ENCODE assay signal across 9 cellular contexts in genomic region chrX:9340619-9341304, GRCh38.
DNase-seq lines count a peak whose midpoint lies in the region; ATAC-seq, FAIRE-seq and TF ChIP-seq lines count a peak whose summit lies in the region.
"Had no signal": no experiment of that assay in that cellular context is flagged by ENCODE, and none has a peak within 500 bp of the region (broad histone marks: within the 10 kb centered on the region; RNA-seq: fewer than 3 reads in every experiment).

No MANE protein-coding gene starts in this region.

- WGBS in HepG2 (ENCODE audit: low lambda C conversion rate) = 0% methylated on average over 4 of the region's 15 CpGs
- WGBS in suprapubic skin = 26% methylated on average over 15 of the region's 15 CpGs

- in situ Hi-C loops in HepG2 (cut with HindIII; ENCODE audit: extremely low pct_ligation_motif_present, low pct_unique_long_range_greater_than_20kb) = loop anchor here (10.0 kb wide), 1 partner anchor 114 kb away; no protein-coding TSS in a partner anchor

- intact Hi-C loops in HepG2 (cut with micrococcal nuclease; ENCODE audit: unreplicated experiment) = no loop called here

- no peak overlapping the region for H2AFZ ChIP-seq in HepG2 (ENCODE audit: low read length)

- BruUV-seq in HepG2 (replicated peaks; lab: Mats Ljungman, UMichigan) = no TSS peak

- H3K4me2 ChIP-seq in HepG2 (ENCODE audit: low read depth, low read length) = peak overlapping the region; percentile 62

- TF ChIP-seq CTCF in HEK293 (tag by site-specific recombination; IDR thresholded peaks at IDR 0.05) = no peak
- no peak for TF ChIP-seq CTCF in HepG2 (CRISPR knock-in tag; IDR thresholded peaks at IDR 0.05)
- TF ChIP-seq CTCF in suprapubic skin (IDR thresholded peaks at IDR 0.05) = no peak

- H3K36me3 ChIP-seq in HEK293 (ENCODE audit: control insufficient read depth in 2 of 2, insufficient read depth in 1 of 2, low read length in 2 of 2) (no peaks in the 10 kb centered on the region), HepG2 (replicated peaks in 1 of 2; ENCODE audit: control insufficient read depth in 1 of 2, insufficient read depth in 2 of 2, low read length in 2 of 2) (no peaks in the 10 kb centered on the region), suprapubic skin (no peaks in the 10 kb centered on the region)

- H3K27me3 ChIP-seq in HepG2 (ENCODE audit: control insufficient read depth in 1 of 2, insufficient read depth in 2 of 2, low read length in 2 of 2) (no peaks in the 10 kb centered on the region), suprapubic skin (no peaks in the 10 kb centered on the region)

- TF ChIP-seq POLR2A in GM12892 (IDR thresholded peaks at IDR 0.05; ENCODE audit: low read depth, low read length) (no peak), HepG2 (IDR thresholded peaks at IDR 0.05; ENCODE audit: insufficient read depth in 1 of 2, low read depth in 2 of 2, low read length in 2 of 2) (no peak), suprapubic skin (IDR thresholded peaks at IDR 0.05) (no peak)

- CTCF ChIA-PET in HEK293 (lab: Yijun Ruan, JAX) (no interaction called here), HepG2 (lab: Yijun Ruan, JAX; ENCODE audit: low intra/inter-chr PET ratio, low total read pairs) (no interaction called here)

- DNase-seq in GM12892 (ENCODE audit: insufficient read length) = no peak
- peak; percentile 86 for DNase-seq in NOMO-1 treated with dmso at 0.1 percent for 144 hours (lab: John Stamatoyannopoulos, UW; ENCODE audit: unreplicated experiment)
- no peak for DNase-seq in HepG2 (ENCODE audit: low spot score)
- peak in 1 of 2 donors; percentile 69 for DNase-seq in suprapubic skin (ENCODE audit: low spot score in 2 of 2)
- no peak for DNase-seq in kidney tubule cell (ENCODE audit: low spot score)
- no peak for DNase-seq in NCI-H748 treated with DMSO at 0.1 percent for 48 hours (lab: John Stamatoyannopoulos, UW)

- H3K9ac ChIP-seq in HepG2 (ENCODE audit: insufficient read depth, low read depth, low read length) = no peak overlapping the region

- ATAC-seq in HepG2 = peak; percentile 64

- H3K4me3 ChIP-seq in HEK293 (ENCODE audit: low read depth, low read length) = no peak overlapping the region
- H3K4me3 ChIP-seq in HepG2 (replicated peaks in 1 of 3; ENCODE audit: insufficient read depth in 1 of 3, low read depth in 2 of 3, low read length in 3 of 3) = peak overlapping the region in 1 of 3 experiments; percentile 23; a peak in 2 of 6 replicates
- H3K4me3 ChIP-seq in suprapubic skin = no peak overlapping the region

- H3K9me3 ChIP-seq in HEK293 (ENCODE audit: control insufficient read depth, insufficient read depth, low read depth, low read length) = no peaks in the 10 kb centered on the region
- H3K9me3 ChIP-seq in HepG2 (ENCODE audit: low read length) = no peaks in the 10 kb centered on the region
- no peaks in the 10 kb centered on the region for H3K9me3 ChIP-seq in suprapubic skin

- no peak for TF ChIP-seq RAD21 in HepG2 (CRISPR knock-in tag; IDR thresholded peaks at IDR 0.05)

- POLR2A ChIA-PET in HEK293 (lab: Yijun Ruan, JAX) (no interaction called here), HepG2 (lab: Yijun Ruan, JAX) (interaction anchor here (1.6 kb wide), 1 partner anchor 122 kb away, joined by 4 read pairs; no protein-coding TSS in a partner anchor)

- H3K4me1 ChIP-seq in HEK293 (ENCODE audit: control insufficient read depth, insufficient read depth, low read length) (no peaks in the 10 kb centered on the region), HepG2 (ENCODE audit: insufficient read depth, low read length) (peaks cover 20% of the 10 kb centered on the region), suprapubic skin (peaks cover 28% of the 10 kb centered on the region)

- H4K20me1 ChIP-seq in HepG2 (ENCODE audit: insufficient read depth, low read length) = no peaks in the 10 kb centered on the region

- FAIRE-seq in GM12892 (lab: Jason Lieb, UNC) (peak; percentile 82), HepG2 (lab: Jason Lieb, UNC) (peak; percentile 21)
- FAIRE-seq: TTC549 had no signal

- no peaks in the 10 kb centered on the region for H3K79me2 ChIP-seq in HepG2 (ENCODE audit: insufficient read depth, low read length)

- H3K27ac ChIP-seq in HEK293 (ENCODE audit: extremely low read depth, low read depth, low read length) (peak overlapping the region; percentile 25; the same call in 1 of the 2 replicates), angular gyrus (ENCODE audit: low read depth, low read length) (peak overlapping the region; percentile 30), HepG2 (ENCODE audit: extremely low read length, insufficient read depth, low read length) (no peak overlapping the region), suprapubic skin (peak overlapping the region; percentile 83)

- TF ChIP-seq EP300 in HepG2 (IDR thresholded peaks at IDR 0.05; ENCODE audit: low read depth in 2 of 2, low read length in 2 of 2) = no peak
- no peak for TF ChIP-seq EP300 in HepG2 (CRISPR knock-in tag; IDR thresholded peaks at IDR 0.05; ENCODE audit: borderline replicate concordance)
- TF ChIP-seq EP300 in suprapubic skin (IDR thresholded peaks at IDR 0.05) = no peak

TF ChIP-seq in HEK293, 187 proteins besides CTCF, POLR2A, EP300 and RAD21:
- TF ChIP-seq ZNF555 (tag by site-specific recombination; conservative IDR thresholded peaks at IDR 0.05) = no peak
- no peak for TF ChIP-seq ZNF792 (tag by site-specific recombination; IDR thresholded peaks at IDR 0.05)
- TF ChIP-seq GLIS1 (tag by site-specific recombination; IDR thresholded peaks at IDR 0.05) = no peak
- no peak for TF ChIP-seq ZNF416 (tag by site-specific recombination; IDR thresholded peaks at IDR 0.05)
- no peak for TF ChIP-seq ZNF16 (tag by site-specific recombination; IDR thresholded peaks at IDR 0.05; ENCODE audit: low read depth)

TF ChIP-seq in HepG2, 621 proteins besides CTCF, POLR2A, EP300 and RAD21:
- TF ChIP-seq GABPA (IDR thresholded peaks at IDR 0.05; ENCODE audit: low read depth, low read length) (no peak), GABPA (CRISPR knock-in tag; IDR thresholded peaks at IDR 0.05; ENCODE audit: low read depth) (no peak), ZNF510 (CRISPR knock-in tag; IDR thresholded peaks at IDR 0.05; ENCODE audit: low read depth) (no peak), ZNF572 (CRISPR knock-in tag; IDR thresholded peaks at IDR 0.05) (no peak), CSRNP1 (CRISPR knock-in tag; IDR thresholded peaks at IDR 0.05) (no peak), ZNF577 (CRISPR knock-in tag; IDR thresholded peaks at IDR 0.05; ENCODE audit: borderline replicate concordance, low read depth) (no peak), GZF1 (CRISPR knock-in tag; IDR thresholded peaks at IDR 0.05) (no peak), REST (IDR thresholded peaks at IDR 0.05; ENCODE audit: borderline replicate concordance in 1 of 2, low read depth in 1 of 2, low read length in 2 of 2) (no peak), MYNN (CRISPR knock-in tag; IDR thresholded peaks at IDR 0.05; ENCODE audit: low read depth) (no peak), IKZF1 (IDR thresholded peaks at IDR 0.05) (no peak), ZNF672 (CRISPR knock-in tag; IDR thresholded peaks at IDR 0.05) (no peak), AHR (CRISPR knock-in tag; IDR thresholded peaks at IDR 0.05) (no peak)
